9 cellular contexts compared by ENCODE assay signal in genomic region chr2:47310801-47311560, GRCh38. TPM values are rescaled to one million over a fixed set of nuclear protein-coding genes. Genes with fewer than 3 reads are reported as not detected.
DNase-seq lines count a peak whose midpoint lies in the region; ATAC-seq, FAIRE-seq and TF ChIP-seq lines count a peak whose summit lies in the region.
"Had no signal": no experiment of that assay in that cellular context is flagged by ENCODE, and none has a peak within 500 bp of the region (broad histone marks: within the 10 kb centered on the region; RNA-seq: fewer than 3 reads in every experiment).

No MANE protein-coding gene starts in this region.

- FAIRE-seq in GM12891 (lab: Jason Lieb, UNC) (peak; percentile 40), kidney (lab: Jason Lieb, UNC) (no peak)
- FAIRE-seq: colon had no signal

- no peak overlapping the region for H3K4me3 ChIP-seq in kidney (ENCODE audit: low read length in 2 of 2)

- no peaks in the 10 kb centered on the region for H3K27me3 Mint-ChIP-seq in type B pancreatic cell

- H3K4me1 ChIP-seq in kidney (ENCODE audit: control insufficient read depth in 1 of 2, insufficient read depth in 1 of 2, low read depth in 1 of 2, low read length in 2 of 2), result peaks cover 12 to 18% of the 10 kb centered on the region in 2 donors

- no peaks in the 10 kb centered on the region for H3K36me3 Mint-ChIP-seq in type B pancreatic cell

- no peak overlapping the region for H3K4me3 Mint-ChIP-seq in type B pancreatic cell

- no peaks in the 10 kb centered on the region for H3K36me3 ChIP-seq in kidney (ENCODE audit: control insufficient read depth in 1 of 2, insufficient read depth in 2 of 2, low read length in 2 of 2)

- H3K9ac ChIP-seq in kidney (ENCODE audit: low read length in 2 of 2), result peak overlapping the region in 1 of 2 donors; percentile 46

- no peak for TF ChIP-seq POLR2A in GM12891 (IDR thresholded peaks at IDR 0.05; ENCODE audit: low read depth, low read length)

- H3K27ac Mint-ChIP-seq in type B pancreatic cell, result peak overlapping the region; percentile 90

- H3K4me1 Mint-ChIP-seq in type B pancreatic cell (ENCODE audit: unreplicated experiment), result peaks cover 19% of the 10 kb centered on the region

- H3K9me3 Mint-ChIP-seq in type B pancreatic cell, result no peaks in the 10 kb centered on the region

- no peak for TF ChIP-seq CTCF in kidney (IDR thresholded peaks at IDR 0.05; ENCODE audit: borderline replicate concordance, extremely low read depth, insufficient read depth)
- no peak for TF ChIP-seq CTCF in type B pancreatic cell (conservative IDR thresholded peaks at IDR 0.05)

- H3K9me3 ChIP-seq in kidney (ENCODE audit: control insufficient read depth in 1 of 2, low read length in 2 of 2), result no peaks in the 10 kb centered on the region

- no peak for DNase-seq in GM12891 (ENCODE audit: insufficient read length, low spot score)
- peak; percentile 35 for DNase-seq in RPMI7951 (ENCODE audit: low read depth)
- DNase-seq in kidney, result no peak
- DNase-seq in type B pancreatic cell (ENCODE audit: extremely low spot score, unreplicated experiment), result no peak
- DNase-seq in activated gamma-delta T cell (lab: John Stamatoyannopoulos, UW), result no peak
- no peak for DNase-seq in NK-92 treated with Interleukin-12 subunit alpha and Interleukin-12 subunit beta, amount 100 ng/mL, for 24 hours (lab: John Stamatoyannopoulos, UW)
- DNase-seq in activated effector memory CD4-positive, alpha-beta T cell treated with Interleukin-2 at 50 U/mL for 16 hours, result no peak

- ATAC-seq in HG02623 (IDR thresholded peaks at IDR 0.05; ENCODE audit: unreplicated experiment), result peak; percentile 15

- intact Hi-C loops in kidney (cut with DNase I), result no loop called here

- H3K27ac ChIP-seq in kidney (ENCODE audit: low read depth in 2 of 2, low read length in 2 of 2), result peak overlapping the region; percentile 76 to 86

TF ChIP-seq in GM12891, 5 proteins besides CTCF, POLR2A, EP300 and RAD21:
- TF ChIP-seq SPI1 (IDR thresholded peaks at IDR 0.05; ENCODE audit: low read depth, low read length) (no peak), POU2F2 (IDR thresholded peaks at IDR 0.05; ENCODE audit: low read depth, low read length) (no peak), TAF1 (IDR thresholded peaks at IDR 0.05; ENCODE audit: low read depth, low read length) (0 out of 2 replicates have a peak, but pooled peaks have one; percentile 3), POLR2AphosphoS5 (IDR thresholded peaks at IDR 0.05; ENCODE audit: low read depth, low read length) (no peak), PAX5 (IDR thresholded peaks at IDR 0.05; ENCODE audit: insufficient read depth, low read length, severe bottlenecking) (no peak)

RNA-seq across cellular contexts. Expression of gene EPCAM, which starts 58.1 kb away (rescaled TPM):
- 0.40 TPM for polyA plus RNA-seq in GM12891 (2012; ENCODE audit: low read depth, missing spikeins)
- not detected in 2 replicates for total RNA-seq in RPMI7951 (2014; rRNA removed; shearing (Covaris generic))
- total RNA-seq in kidney (229 TPM), type B pancreatic cell (ENCODE audit: low replicate concordance) (171 and 340 TPM in 2 replicates)
- 298 TPM for polyA plus RNA-seq in kidney (ENCODE audit: insufficient read depth, low read depth, low replicate concordance)

Comparison
In these comparisons a context has a peak if more than half of its experiments do, and no peak if none do; other contexts are left out.
1. RNA of gene EPCAM, which starts 58.1 kb away (total RNA-seq): 229 TPM in kidney (single experiment) and 171 to 340 TPM in type B pancreatic cell; not detected in RPMI7951; every median in the first group is over 100 times any median in the second.